ENCODE assay signal across 17 cellular contexts in genomic region chr11:19976281-19976941, GRCh38.
DNase-seq lines count a peak whose midpoint lies in the region; ATAC-seq, FAIRE-seq and TF ChIP-seq lines count a peak whose summit lies in the region.
"Had no signal": no experiment of that assay in that cellular context is flagged by ENCODE, and none has a peak within 500 bp of the region (broad histone marks: within the 10 kb centered on the region; RNA-seq: fewer than 3 reads in every experiment).

No MANE protein-coding gene starts in this region.

- peaks cover 0 to 8% (median 0%) of the 10 kb centered on the region in 9 donors for H3K36me3 ChIP-seq in heart left ventricle
- no peaks in the 10 kb centered on the region for H3K36me3 ChIP-seq in astrocyte (ENCODE audit: insufficient read depth, low read length)
- no peaks in the 10 kb centered on the region for H3K36me3 ChIP-seq in mucosa of descending colon (ENCODE audit: low read depth)
- H3K36me3 ChIP-seq in adrenal gland (replicated peaks in 1 of 2) = no peaks in the 10 kb centered on the region
- no peaks in the 10 kb centered on the region for H3K36me3 ChIP-seq in PC-3 (ENCODE audit: low read depth, low read length)
- H3K36me3 ChIP-seq: HAP-1 had no signal

- no peaks in the 10 kb centered on the region for H4K20me1 ChIP-seq in astrocyte (ENCODE audit: insufficient read depth, low read length)
- H4K20me1 ChIP-seq in PC-3 (ENCODE audit: low read length) = no peaks in the 10 kb centered on the region

- H3F3A ChIP-seq in PC-3 (ENCODE audit: low read length, unreplicated experiment) = no peaks in the 10 kb centered on the region

- DNase-seq in cardiac septum (ENCODE audit: low spot score) = peak; percentile 24
- no peak for DNase-seq in heart left ventricle
- DNase-seq in astrocyte (ENCODE audit: low read depth) = no peak
- no peak for DNase-seq in mucosa of descending colon
- DNase-seq in NCI-H2196 treated with DMSO at 0.1 percent for 48 hours (lab: John Stamatoyannopoulos, UW; ENCODE audit: unreplicated experiment) = no peak
- no peak for DNase-seq in activated effector memory CD4-positive, alpha-beta T cell treated with Interleukin-2 at 50 U/mL for 16 hours
- DNase-seq in adrenal gland = no peak
- DNase-seq in PC-3 = no peak
- DNase-seq: ACHN, NCI-H1092, NCI-H1694, NCI-H2107, NCI-H446 had no signal

- no peak overlapping the region for H3K27ac ChIP-seq in heart left ventricle
- no peak overlapping the region for H3K27ac ChIP-seq in astrocyte (ENCODE audit: low read depth, low read length)
- H3K27ac ChIP-seq in adrenal gland = no peak overlapping the region
- H3K27ac ChIP-seq in PC-3 (ENCODE audit: low read length) = no peak overlapping the region
- H3K27ac ChIP-seq: SK-N-MC had no signal

- intact Hi-C loops in cardiac septum (cut with DNase I) = no loop called here
- intact Hi-C loops in heart left ventricle (cut with DNase I) = no loop called here
- intact Hi-C loops in mucosa of descending colon (cut with DNase I, micrococcal nuclease) = no loop called here
- intact Hi-C loops in adrenal gland (cut with DNase I) = no loop called here
- intact Hi-C loops in PC-3 (cut with micrococcal nuclease) = no loop called here

- peak overlapping the region; percentile 27 for H3K27ac Mint-ChIP-seq in astrocyte (ENCODE audit: unreplicated experiment)

- TF ChIP-seq POLR2A in heart left ventricle (IDR thresholded peaks at IDR 0.05) = no peak
- no peak for TF ChIP-seq POLR2A in adrenal gland (IDR thresholded peaks at IDR 0.05)

- TF ChIP-seq CTCF in heart left ventricle (IDR thresholded peaks at IDR 0.05) = no peak
- no peak for TF ChIP-seq CTCF in astrocyte (IDR thresholded peaks at IDR 0.05; ENCODE audit: insufficient read depth, low read depth, low read length)
- TF ChIP-seq CTCF in mucosa of descending colon (IDR thresholded peaks at IDR 0.05) = no peak
- TF ChIP-seq CTCF in adrenal gland (IDR thresholded peaks at IDR 0.05) = no peak
- no peak for TF ChIP-seq CTCF in PC-3 (conservative IDR thresholded peaks at IDR 0.05; ENCODE audit: low read depth, low read length)

- no peaks in the 10 kb centered on the region for H3K9me2 ChIP-seq in PC-3 (replicated peaks; ENCODE audit: low read length)

- H3K27me3 ChIP-seq in heart left ventricle = no peaks in the 10 kb centered on the region
- H3K27me3 ChIP-seq in astrocyte (ENCODE audit: insufficient read depth, low read length) = no peaks in the 10 kb centered on the region
- H3K27me3 ChIP-seq in adrenal gland = no peaks in the 10 kb centered on the region
- no peaks in the 10 kb centered on the region for H3K27me3 ChIP-seq in PC-3 (ENCODE audit: low read length)

- H3K4me2 ChIP-seq in astrocyte (ENCODE audit: low read length) (no peak overlapping the region), PC-3 (ENCODE audit: low read length) (no peak overlapping the region)

- H3K4me3 Mint-ChIP-seq in astrocyte (ENCODE audit: unreplicated experiment) = no peak overlapping the region

- H3K9ac ChIP-seq in astrocyte (ENCODE audit: low read length) (no peak overlapping the region), PC-3 (ENCODE audit: low read length) (no peak overlapping the region)

- no TSS peak for BruUV-seq in PC-3 (replicated peaks; lab: Mats Ljungman, UMichigan)

- H3K4me1 ChIP-seq in heart left ventricle (peaks cover 0 to 41% (median 11%) of the 10 kb centered on the region in 12 donors), astrocyte (ENCODE audit: insufficient read depth, low read length) (peaks cover 9% of the 10 kb centered on the region), mucosa of descending colon (ENCODE audit: low read depth) (no peaks in the 10 kb centered on the region), adrenal gland (replicated peaks in 1 of 2) (no peaks in the 10 kb centered on the region), PC-3 (ENCODE audit: insufficient read depth, low read length) (peaks cover 25% of the 10 kb centered on the region)

- FAIRE-seq in astrocyte (lab: Jason Lieb, UNC) = no peak

- H3K79me2 ChIP-seq in astrocyte (ENCODE audit: insufficient read depth, low read length) (no peaks in the 10 kb centered on the region), PC-3 (ENCODE audit: low read length) (no peaks in the 10 kb centered on the region)

- ATAC-seq in heart left ventricle (no peak), mucosa of descending colon (peak; percentile 41), PC-3 (no peak)
- ATAC-seq: Panc1, Right ventricle myocardium inferior had no signal

- 64 to 74% (median 70%) methylated on average over 7 of the region's 7 CpGs for WGBS in heart left ventricle, 4 donors
- WGBS in adrenal gland, 4 donors = 80 to 84% (median 82%) methylated on average over 7 of the region's 7 CpGs

- no peaks in the 10 kb centered on the region for H3K9me3 Mint-ChIP-seq in astrocyte (ENCODE audit: unreplicated experiment)

- no peaks in the 10 kb centered on the region for H3K36me3 Mint-ChIP-seq in astrocyte (ENCODE audit: low read depth, unreplicated experiment)

- H3K9me3 ChIP-seq in heart left ventricle = no peaks in the 10 kb centered on the region
- H3K9me3 ChIP-seq in astrocyte (ENCODE audit: insufficient read depth, low read depth, low read length) = no peaks in the 10 kb centered on the region
- H3K9me3 ChIP-seq in mucosa of descending colon = no peaks in the 10 kb centered on the region
- H3K9me3 ChIP-seq in adrenal gland (replicated peaks in 1 of 3) = no peaks in the 10 kb centered on the region
- no peaks in the 10 kb centered on the region for H3K9me3 ChIP-seq in PC-3 (ENCODE audit: low read length)
- H3K9me3 ChIP-seq: HAP-1 had no signal

- H2AFZ ChIP-seq in astrocyte (ENCODE audit: low read depth, low read length) = no peak overlapping the region
- no peak overlapping the region for H2AFZ ChIP-seq in PC-3 (ENCODE audit: low read length)

- no peak overlapping the region for H3K4me3 ChIP-seq in heart left ventricle
- H3K4me3 ChIP-seq in astrocyte (ENCODE audit: insufficient read depth, low read depth, low read length) = no peak overlapping the region
- no peak overlapping the region for H3K4me3 ChIP-seq in mucosa of descending colon
- no peak overlapping the region for H3K4me3 ChIP-seq in adrenal gland
- no peak overlapping the region for H3K4me3 ChIP-seq in PC-3 (ENCODE audit: low read length)
- H3K4me3 ChIP-seq: HAP-1, SK-N-MC had no signal

- CTCF ChIA-PET in PC-3 (lab: Charles Lee) = interaction anchor here (0.7 kb wide), 1 partner anchor 61 kb away, joined by 3 read pairs; no protein-coding TSS in a partner anchor

- POLR2A ChIA-PET in PC-3 (lab: Charles Lee; ENCODE audit: unreplicated experiment) = no interaction called here

- peaks cover 3% of the 10 kb centered on the region for H3K27me3 Mint-ChIP-seq in astrocyte (ENCODE audit: low read depth, unreplicated experiment)

- peaks cover 51% of the 10 kb centered on the region for H3K4me1 Mint-ChIP-seq in astrocyte (ENCODE audit: low read depth, unreplicated experiment)
